In genomic region chr20:34883087-34883688, GRCh38 we compare ENCODE assay signal across 25 cellular contexts. TPM values are rescaled to one million over a fixed set of nuclear protein-coding genes. Genes with fewer than 3 reads are reported as not detected.
DNase-seq lines count a peak whose midpoint lies in the region; ATAC-seq, FAIRE-seq and TF ChIP-seq lines count a peak whose summit lies in the region.
"Had no signal": no experiment of that assay in that cellular context is flagged by ENCODE, and none has a peak within 500 bp of the region (broad histone marks: within the 10 kb centered on the region; RNA-seq: fewer than 3 reads in every experiment).

No MANE protein-coding gene starts in this region.

- no peak for FAIRE-seq in GM12878 (lab: Jason Lieb, UNC)
- FAIRE-seq: bronchial epithelial cell, K562, keratinocyte had no signal

- H3K36me3 Mint-ChIP-seq in activated naive CD8-positive, alpha-beta T cell treated with anti-CD3 and anti-CD28 coated beads for 36 hours = peaks cover 4% of the 10 kb centered on the region
- H3K36me3 Mint-ChIP-seq in activated naive CD8-positive, alpha-beta T cell treated with anti-CD3 and anti-CD28 coated beads, Interleukin-2, amount 50 U/mL, for 24 hours (ENCODE audit: low read depth) = peaks cover 2% of the 10 kb centered on the region

- no peak for TF ChIP-seq POLR2A in GM12878 (IDR thresholded peaks at IDR 0.05; ENCODE audit: low read depth, low read length)

- peaks cover 8% of the 10 kb centered on the region for H3K4me1 Mint-ChIP-seq in activated naive CD8-positive, alpha-beta T cell treated with anti-CD3 and anti-CD28 coated beads for 36 hours
- H3K4me1 Mint-ChIP-seq in activated naive CD8-positive, alpha-beta T cell treated with anti-CD3 and anti-CD28 coated beads, Interleukin-2, amount 50 U/mL, for 24 hours = no peaks in the 10 kb centered on the region

- CTCF ChIA-PET in GM12878 (lab: Yijun Ruan, JAX) = interaction anchor here (0.9 to 1.2 kb wide), 3 partner anchors 11 to 79 kb away, joined by 3 read pairs; partner anchors contain the start of genes GSS and MYH7B

- H3K27ac ChIP-seq in OCI-LY3 (ENCODE audit: low read length) (0 out of 2 replicates have a peak overlapping the region, but pooled peaks have one; percentile 9), GM12878 (ENCODE audit: control insufficient read depth, insufficient read depth) (0 out of 2 replicates have a peak overlapping the region, but pooled peaks have one; percentile 4), subcutaneous abdominal adipose tissue (ENCODE audit: low read depth, low read length) (peak overlapping the region; percentile 65)
- H3K27ac ChIP-seq: BLaER1 treated with 17β-estradiol and CSF1 and Interleukin-3, amounts not matched to agents 10 nM and 100 nM; GM23248; sigmoid colon; SJCRH30; WERI-Rb-1 had no signal

- H3K4me3 Mint-ChIP-seq in activated naive CD8-positive, alpha-beta T cell treated with anti-CD3 and anti-CD28 coated beads for 36 hours = no peak overlapping the region
- no peak overlapping the region for H3K4me3 Mint-ChIP-seq in activated naive CD8-positive, alpha-beta T cell treated with anti-CD3 and anti-CD28 coated beads, Interleukin-2, amount 50 U/mL, for 24 hours
- H3K4me3 Mint-ChIP-seq: naive thymus-derived CD8-positive, alpha-beta T cell had no signal

- POLR2A ChIA-PET in GM12878 (lab: Charles Lee) = no interaction called here

- in situ Hi-C loops in GM12878 (cut with MboI) (no loop called here), HAP-1 (cut with MboI; ENCODE audit: low sequenced_read_pairs) (no loop called here)

- TF ChIP-seq CTCF in OCI-LY3 (IDR thresholded peaks at IDR 0.05; ENCODE audit: low read depth, low read length) (no peak), GM12878 (IDR thresholded peaks at IDR 0.05 in 2 of 3, conservative IDR thresholded peaks at IDR 0.05 in 1 of 3; ENCODE audit: control insufficient read depth in 2 of 3, extremely low read depth in 1 of 3, insufficient read depth in 1 of 3, low read depth in 3 of 3, low read length in 3 of 3) (no peak)

- no peak overlapping the region for H3K9ac ChIP-seq in OCI-LY3 (ENCODE audit: low read length)
- no peak overlapping the region for H3K9ac ChIP-seq in GM12878 (ENCODE audit: control insufficient read depth, insufficient read depth, low read length)
- H3K9ac ChIP-seq in subcutaneous abdominal adipose tissue (ENCODE audit: low read length in 5 of 5) = peak overlapping the region in 1 of 5 donors; percentile 33
- H3K9ac ChIP-seq: BLaER1 treated with 17β-estradiol and CSF1 and Interleukin-3, amounts not matched to agents 10 nM and 100 nM; GM23248 had no signal

- H2AFZ ChIP-seq in OCI-LY3 (ENCODE audit: low read depth, low read length) = no peak overlapping the region
- H2AFZ ChIP-seq in GM12878 (ENCODE audit: control insufficient read depth, low read depth, low read length) = no peak overlapping the region
- H2AFZ ChIP-seq: GM23248 had no signal

- no peak for ATAC-seq in activated naive CD8-positive, alpha-beta T cell treated with anti-CD3 and anti-CD28 coated beads, Interleukin-2, amount 50 U/mL, for 24 hours
- ATAC-seq in GM12878 = no peak
- ATAC-seq in HG02642 (IDR thresholded peaks at IDR 0.05; ENCODE audit: poor library complexity, unreplicated experiment) = no peak
- ATAC-seq: K562; naive thymus-derived CD8-positive, alpha-beta T cell had no signal

- H3K9me3 ChIP-seq in OCI-LY3 (ENCODE audit: insufficient read depth, low read length) (no peaks in the 10 kb centered on the region), GM12878 (replicated peaks; ENCODE audit: control insufficient read depth, insufficient read depth, low read length) (no peaks in the 10 kb centered on the region), subcutaneous abdominal adipose tissue (ENCODE audit: control insufficient read depth in 5 of 5, low read length in 5 of 5) (no peaks in the 10 kb centered on the region), HAP-1 (no peaks in the 10 kb centered on the region)
- H3K9me3 ChIP-seq: BLaER1 treated with 17β-estradiol and CSF1 and Interleukin-3, amounts not matched to agents 10 nM and 100 nM; heart right ventricle; sigmoid colon; SJCRH30 had no signal

- no peak for DNase-seq in activated naive CD8-positive, alpha-beta T cell treated with anti-CD3 and anti-CD28 coated beads for 36 hours
- DNase-seq in activated naive CD8-positive, alpha-beta T cell treated with anti-CD3 and anti-CD28 coated beads, Interleukin-2, amount 50 U/mL, for 24 hours = no peak
- DNase-seq in GM12878 (ENCODE audit: low read depth, low spot score) (no peak), HAP-1 (ENCODE audit: low spot score in 2 of 2) (no peak)
- DNase-seq: DMS53; foreskin melanocyte; GM23248; heart right ventricle; naive thymus-derived CD8-positive, alpha-beta T cell; NCI-H1048; NCI-H510A; nucleus accumbens; sigmoid colon; SJCRH30; stimulated activated CD4-positive, alpha-beta T cell treated with anti-CD3 and anti-CD28 coated beads, Interleukin-4, amount 100 ng/mL, for 24 hours; trophoblast cell; WERI-Rb-1 had no signal

- peaks cover 5% of the 10 kb centered on the region for H3K36me3 ChIP-seq in OCI-LY3 (replicated peaks; ENCODE audit: low read depth, low read length)
- no peaks in the 10 kb centered on the region for H3K36me3 ChIP-seq in GM12878 (ENCODE audit: control insufficient read depth in 2 of 2, insufficient read depth in 2 of 2, low read length in 1 of 2)
- H3K36me3 ChIP-seq in subcutaneous abdominal adipose tissue (ENCODE audit: control insufficient read depth in 5 of 5, insufficient read depth in 5 of 5, low read length in 5 of 5) = peaks cover 20 to 30% (median 24%) of the 10 kb centered on the region in 5 donors
- H3K36me3 ChIP-seq in HAP-1 (replicated peaks) = peaks cover 26% of the 10 kb centered on the region
- H3K36me3 ChIP-seq: SJCRH30, WERI-Rb-1 had no signal

- no peaks in the 10 kb centered on the region for H3K27me3 ChIP-seq in OCI-LY3 (ENCODE audit: low read depth, low read length)
- no peaks in the 10 kb centered on the region for H3K27me3 ChIP-seq in GM12878 (replicated peaks in 1 of 2; ENCODE audit: control insufficient read depth in 2 of 2, insufficient read depth in 2 of 2, low read length in 1 of 2)
- no peaks in the 10 kb centered on the region for H3K27me3 ChIP-seq in subcutaneous abdominal adipose tissue (ENCODE audit: control insufficient read depth in 5 of 5, insufficient read depth in 4 of 5, low read length in 5 of 5)
- H3K27me3 ChIP-seq in HAP-1 (ENCODE audit: low read depth) = no peaks in the 10 kb centered on the region
- H3K27me3 ChIP-seq: BLaER1 treated with 17β-estradiol and CSF1 and Interleukin-3, amounts not matched to agents 10 nM and 100 nM; heart right ventricle; sigmoid colon; SJCRH30 had no signal

- H3K27ac Mint-ChIP-seq in activated naive CD8-positive, alpha-beta T cell treated with anti-CD3 and anti-CD28 coated beads for 36 hours = peak overlapping the region; percentile 66
- H3K27ac Mint-ChIP-seq in activated naive CD8-positive, alpha-beta T cell treated with anti-CD3 and anti-CD28 coated beads, Interleukin-2, amount 50 U/mL, for 24 hours = no peak overlapping the region
- H3K27ac Mint-ChIP-seq: progenitor cell of endocrine pancreas had no signal

- TF ChIP-seq RAD21 in GM12878 (IDR thresholded peaks at IDR 0.05; ENCODE audit: insufficient read depth, low read depth, low read length) = no peak

- no peak overlapping the region for H3K4me3 ChIP-seq in OCI-LY3 (ENCODE audit: low read length)
- no peak overlapping the region for H3K4me3 ChIP-seq in GM12878
- peak overlapping the region in 1 of 5 donors; percentile 3 for H3K4me3 ChIP-seq in subcutaneous abdominal adipose tissue (ENCODE audit: low read depth in 1 of 5, low read length in 5 of 5)
- H3K4me3 ChIP-seq in HAP-1 = no peak overlapping the region
- H3K4me3 ChIP-seq: BLaER1 treated with 17β-estradiol and CSF1 and Interleukin-3, amounts not matched to agents 10 nM and 100 nM; GM23248; heart right ventricle; K562; sigmoid colon; SJCRH30 had no signal

- no peaks in the 10 kb centered on the region for H3K79me2 ChIP-seq in OCI-LY3 (ENCODE audit: low read length)
- H3K79me2 ChIP-seq in GM12878 (ENCODE audit: control insufficient read depth, insufficient read depth, low read length) = no peaks in the 10 kb centered on the region

- SMC1A ChIA-PET in GM12878 (lab: Charles Lee; ENCODE audit: uncharacterized antibody, unreplicated experiment) = interaction anchor here (0.7 to 1.5 kb wide), 2 partner anchors 10 to 67 kb away, joined by 3 read pairs; no protein-coding TSS in a partner anchor

- no peaks in the 10 kb centered on the region for H3K9me3 Mint-ChIP-seq in activated naive CD8-positive, alpha-beta T cell treated with anti-CD3 and anti-CD28 coated beads for 36 hours
- H3K9me3 Mint-ChIP-seq in activated naive CD8-positive, alpha-beta T cell treated with anti-CD3 and anti-CD28 coated beads, Interleukin-2, amount 50 U/mL, for 24 hours = no peaks in the 10 kb centered on the region
- H3K9me3 Mint-ChIP-seq: naive thymus-derived CD8-positive, alpha-beta T cell had no signal

- H3K27me3 Mint-ChIP-seq in activated naive CD8-positive, alpha-beta T cell treated with anti-CD3 and anti-CD28 coated beads for 36 hours = no peaks in the 10 kb centered on the region
- H3K27me3 Mint-ChIP-seq in activated naive CD8-positive, alpha-beta T cell treated with anti-CD3 and anti-CD28 coated beads, Interleukin-2, amount 50 U/mL, for 24 hours = no peaks in the 10 kb centered on the region
- H3K27me3 Mint-ChIP-seq: naive thymus-derived CD8-positive, alpha-beta T cell had no signal

- RAD21 ChIA-PET in GM12878 (lab: Charles Lee; ENCODE audit: unreplicated experiment) = interaction anchor here (1.0 kb wide), 1 partner anchor 21 kb away, joined by 3 read pairs; no protein-coding TSS in a partner anchor

- no TSS peak for BruUV-seq in GM12878 (replicated peaks; lab: Mats Ljungman, UMichigan)

- H4K20me1 ChIP-seq in OCI-LY3 (ENCODE audit: insufficient read depth, low read length) (no peaks in the 10 kb centered on the region), GM12878 (ENCODE audit: control insufficient read depth, insufficient read depth) (no peaks in the 10 kb centered on the region)

- TF ChIP-seq EP300 in GM12878 (IDR thresholded peaks at IDR 0.05; ENCODE audit: borderline replicate concordance in 1 of 2, control insufficient read depth in 1 of 2, low read depth in 2 of 2, low read length in 2 of 2) = no peak

- no peak overlapping the region for H3K4me2 ChIP-seq in OCI-LY3 (ENCODE audit: low read length)
- no peak overlapping the region for H3K4me2 ChIP-seq in GM12878 (ENCODE audit: control insufficient read depth, insufficient read depth)
- H3K4me2 ChIP-seq: BLaER1 treated with 17β-estradiol and CSF1 and Interleukin-3, amounts not matched to agents 10 nM and 100 nM had no signal

- intact Hi-C loops in GM12878 (cut with micrococcal nuclease; ENCODE audit: unreplicated experiment) = no loop called here

- H3K4me1 ChIP-seq in OCI-LY3 (ENCODE audit: low read length) (peaks cover 8% of the 10 kb centered on the region), GM12878 (ENCODE audit: control insufficient read depth, insufficient read depth, low read length) (peaks cover 17% of the 10 kb centered on the region; the same call in 1 of the 2 replicates), subcutaneous abdominal adipose tissue (ENCODE audit: control insufficient read depth in 5 of 5, insufficient read depth in 5 of 5, low read length in 5 of 5) (peaks cover 0 to 76% (median 31%) of the 10 kb centered on the region in 5 donors), HAP-1 (peaks cover 7% of the 10 kb centered on the region)
- H3K4me1 ChIP-seq: SJCRH30 had no signal

RNA-seq across cellular contexts. Expression of gene ACSS2, which starts 6.8 kb away (rescaled TPM):
- total RNA-seq in activated naive CD8-positive, alpha-beta T cell treated with anti-CD3 and anti-CD28 coated beads for 36 hours = 10 to 100 TPM in 1 of 2 experiments, 1 to 10 TPM in 1; 8.7 to 11.0 TPM
- total RNA-seq in GM12878 (2013; cell fraction: nucleolus; rRNA removed) = 13.2 and 19.2 TPM in 2 replicates
- total RNA-seq in GM12878 (2014; rRNA removed) (31.4 and 34.2 TPM in 2 replicates), GM12878 (2014; rRNA removed; fragmentation: Illumina TruSeq; extraction: Trizol) (25.4 and 26.0 TPM in 2 replicates), GM12878 (2021) (28.1 and 36.5 TPM in 2 replicates)
- 15.4 TPM for polyA plus RNA-seq in GM12878 (2011; ENCODE audit: low read depth)
- polyA plus RNA-seq in GM12878 (2011; rRNA removed) (2.8 and 3.1 TPM in 2 replicates), GM12878 (2014; fragmentation: Illumina TruSeq; extraction: Trizol) (28.6 and 34.0 TPM in 2 replicates), GM12878 (2014; fragmentation: Nextera tagmentation; extraction: Ambion mirVana) (10 to 100 TPM; 11.1 to 15.9 TPM), GM12878 (2014; rRNA removed) (32.4 and 37.2 TPM in 2 replicates), GM12878 (2016; fragmentation: Nextera tagmentation; extraction: Ambion mirVana) (10 to 100 TPM; 19.2 to 22.9 TPM)
- polyA plus RNA-seq in GM12878 (2011; cell fraction: cytosol; rRNA removed) = 1.9 and 2.3 TPM in 2 replicates
- polyA plus RNA-seq in GM12878 (2011; cell fraction: nucleus; rRNA removed) = 3.4 and 6.6 TPM in 2 replicates
- polyA plus RNA-seq in GM12878 (2012) = 14.9 and 18.0 TPM in 2 replicates
- polyA minus RNA-seq in GM12878 (2011; rRNA and poly(A)+ RNA removed) = 3.6 and 5.4 TPM in 2 replicates
- 2.9 and 3.4 TPM in 2 replicates for polyA minus RNA-seq in GM12878 (2011; cell fraction: cytosol; rRNA and poly(A)+ RNA removed)
- 1.6 and 3.1 TPM in 2 replicates for polyA minus RNA-seq in GM12878 (2011; cell fraction: nucleus; rRNA and poly(A)+ RNA removed)

RNA-seq across cellular contexts. Expression of gene GGT7, which starts 10.5 kb away (rescaled TPM):
- 10 to 100 TPM; 10.5 to 10.9 TPM for total RNA-seq in activated naive CD8-positive, alpha-beta T cell treated with anti-CD3 and anti-CD28 coated beads for 36 hours
- total RNA-seq in GM12878 (2013; cell fraction: nucleolus; rRNA removed) = 7.4 and 8.8 TPM in 2 replicates
- total RNA-seq in GM12878 (2014; rRNA removed) (4.5 and 6.7 TPM in 2 replicates), GM12878 (2014; rRNA removed; fragmentation: Illumina TruSeq; extraction: Trizol) (2.2 and 2.5 TPM in 2 replicates), GM12878 (2021) (12.0 and 14.1 TPM in 2 replicates)
- 4.5 TPM for polyA plus RNA-seq in GM12878 (2011; ENCODE audit: low read depth)
- polyA plus RNA-seq in GM12878 (2011; rRNA removed) (0.10 and 0.53 TPM in 2 replicates), GM12878 (2014; fragmentation: Illumina TruSeq; extraction: Trizol) (1.9 and 5.6 TPM in 2 replicates), GM12878 (2014; fragmentation: Nextera tagmentation; extraction: Ambion mirVana) (under 1 TPM; 0.02 to 0.18 TPM), GM12878 (2014; rRNA removed) (14.7 and 16.7 TPM in 2 replicates), GM12878 (2016; fragmentation: Nextera tagmentation; extraction: Ambion mirVana) (1 to 10 TPM; 5.0 to 7.5 TPM)
- polyA plus RNA-seq in GM12878 (2011; cell fraction: cytosol; rRNA removed) = 0.49 and 0.62 TPM in 2 replicates
- polyA plus RNA-seq in GM12878 (2011; cell fraction: nucleus; rRNA removed) = 2.9 and 3.8 TPM in 2 replicates
- 9.2 and 13.3 TPM in 2 replicates for polyA plus RNA-seq in GM12878 (2012)
- 0.22 and 1.2 TPM in 2 replicates for polyA minus RNA-seq in GM12878 (2011; rRNA and poly(A)+ RNA removed)
- polyA minus RNA-seq in GM12878 (2011; cell fraction: cytosol; rRNA and poly(A)+ RNA removed) = not detected in 2 replicates
- 1.1 and 1.2 TPM in 2 replicates for polyA minus RNA-seq in GM12878 (2011; cell fraction: nucleus; rRNA and poly(A)+ RNA removed)

RNA-seq across cellular contexts. Expression of gene NCOA6, which starts 57.7 kb away (rescaled TPM):
- 10 to 100 TPM; 17.3 to 19.5 TPM for total RNA-seq in activated naive CD8-positive, alpha-beta T cell treated with anti-CD3 and anti-CD28 coated beads for 36 hours
- total RNA-seq in GM12878 (2013; cell fraction: nucleolus; rRNA removed) = 34.6 and 35.4 TPM in 2 replicates
- 6.1 TPM in 2 replicates for total RNA-seq in GM12878 (2014; rRNA removed)
- 5.9 and 6.6 TPM in 2 replicates for total RNA-seq in GM12878 (2014; rRNA removed; fragmentation: Illumina TruSeq; extraction: Trizol)
- total RNA-seq in GM12878 (2021) = 18.6 and 18.7 TPM in 2 replicates
- polyA plus RNA-seq in GM12878 (2011; ENCODE audit: low read depth) = 6.3 TPM
- 9.0 and 11.4 TPM in 2 replicates for polyA plus RNA-seq in GM12878 (2011; rRNA removed)
- polyA plus RNA-seq in GM12878 (2011; cell fraction: cytosol; rRNA removed) = 10.5 and 12.0 TPM in 2 replicates
- polyA plus RNA-seq in GM12878 (2011; cell fraction: nucleus; rRNA removed) = 11.1 and 13.2 TPM in 2 replicates
- 12.4 and 14.0 TPM in 2 replicates for polyA plus RNA-seq in GM12878 (2012)
- polyA plus RNA-seq in GM12878 (2014; fragmentation: Illumina TruSeq; extraction: Trizol) = 20.6 and 24.8 TPM in 2 replicates
- 10 to 100 TPM in 1 of 2 experiments, 1 to 10 TPM in 1; 8.1 to 14.3 TPM for polyA plus RNA-seq in GM12878 (2014; fragmentation: Nextera tagmentation; extraction: Ambion mirVana)
- 11.6 and 14.3 TPM in 2 replicates for polyA plus RNA-seq in GM12878 (2014; rRNA removed)
- 10 to 100 TPM; 13.6 to 14.1 TPM for polyA plus RNA-seq in GM12878 (2016; fragmentation: Nextera tagmentation; extraction: Ambion mirVana)
- polyA minus RNA-seq in GM12878 (2011; rRNA and poly(A)+ RNA removed) = 15.9 and 17.9 TPM in 2 replicates
- polyA minus RNA-seq in GM12878 (2011; cell fraction: cytosol; rRNA and poly(A)+ RNA removed) = 12.5 and 12.8 TPM in 2 replicates
- polyA minus RNA-seq in GM12878 (2011; cell fraction: nucleus; rRNA and poly(A)+ RNA removed) = 8.0 and 18.2 TPM in 2 replicates

Comparison
In these comparisons a context has a peak if more than half of its experiments do, and no peak if none do; other contexts are left out.
1. H3K27ac ChIP-seq: peak in every context shown above with its lines; median percentile 65 in subcutaneous abdominal adipose tissue; 9 in OCI-LY3; 4 in GM12878.